In genomic region chr2:26970244-26970927, GRCh38 we compare ENCODE assay signal across 1 cellular context.
A peak's percentile ranks its signal among the peaks of the same experiment; 100 is the strongest.
TF ChIP-seq lines count a peak whose summit lies in the region.

Gene MAPRE3, plus strand, starts transcription at chr2:26970637. Its CDS starts 51,582 bp downstream, at chr2:27022219.

TF ChIP-seq in GM12878, 131 proteins besides CTCF, POLR2A, EP300 and RAD21 (continued from another document and continues in another):
- TF ChIP-seq, protein P1, sequence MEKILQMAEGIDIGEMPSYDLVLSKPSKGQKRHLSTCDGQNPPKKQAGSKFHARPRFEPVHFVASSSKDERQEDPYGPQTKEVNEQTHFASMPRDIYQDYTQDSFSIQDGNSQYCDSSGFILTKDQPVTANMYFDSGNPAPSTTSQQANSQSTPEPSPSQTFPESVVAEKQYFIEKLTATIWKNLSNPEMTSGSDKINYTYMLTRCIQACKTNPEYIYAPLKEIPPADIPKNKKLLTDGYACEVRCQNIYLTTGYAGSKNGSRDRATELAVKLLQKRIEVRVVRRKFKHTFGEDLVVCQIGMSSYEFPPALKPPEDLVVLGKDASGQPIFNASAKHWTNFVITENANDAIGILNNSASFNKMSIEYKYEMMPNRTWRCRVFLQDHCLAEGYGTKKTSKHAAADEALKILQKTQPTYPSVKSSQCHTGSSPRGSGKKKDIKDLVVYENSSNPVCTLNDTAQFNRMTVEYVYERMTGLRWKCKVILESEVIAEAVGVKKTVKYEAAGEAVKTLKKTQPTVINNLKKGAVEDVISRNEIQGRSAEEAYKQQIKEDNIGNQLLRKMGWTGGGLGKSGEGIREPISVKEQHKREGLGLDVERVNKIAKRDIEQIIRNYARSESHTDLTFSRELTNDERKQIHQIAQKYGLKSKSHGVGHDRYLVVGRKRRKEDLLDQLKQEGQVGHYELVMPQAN (conservative IDR thresholded peaks at IDR 0.05), result peak; percentile 66; the same call in 1 of the 2 replicates
- peak; percentile 47; the same call in 1 of the 2 replicates for TF ChIP-seq ZBTB40 (IDR thresholded peaks at IDR 0.05; ENCODE audit: borderline replicate concordance)
- TF ChIP-seq E4F1 (IDR thresholded peaks at IDR 0.05; ENCODE audit: borderline replicate concordance, partially characterized antibody), result no peak
- no peak for TF ChIP-seq MTA3 (IDR thresholded peaks at IDR 0.05; ENCODE audit: borderline replicate concordance, low read length)
- TF ChIP-seq USF1 (IDR thresholded peaks at IDR 0.05; ENCODE audit: borderline replicate concordance, extremely low read length, insufficient read depth, low read depth, low read length), result no peak
- TF ChIP-seq PAX8 (IDR thresholded peaks at IDR 0.05), result no peak
- TF ChIP-seq BHLHE40 (IDR thresholded peaks at IDR 0.05; ENCODE audit: borderline replicate concordance in 1 of 2, low read depth in 2 of 2, low read length in 1 of 2), result peak in 1 of 2 experiments; percentile 49; a peak in 2 of 4 replicates
- TF ChIP-seq, protein P2, sequence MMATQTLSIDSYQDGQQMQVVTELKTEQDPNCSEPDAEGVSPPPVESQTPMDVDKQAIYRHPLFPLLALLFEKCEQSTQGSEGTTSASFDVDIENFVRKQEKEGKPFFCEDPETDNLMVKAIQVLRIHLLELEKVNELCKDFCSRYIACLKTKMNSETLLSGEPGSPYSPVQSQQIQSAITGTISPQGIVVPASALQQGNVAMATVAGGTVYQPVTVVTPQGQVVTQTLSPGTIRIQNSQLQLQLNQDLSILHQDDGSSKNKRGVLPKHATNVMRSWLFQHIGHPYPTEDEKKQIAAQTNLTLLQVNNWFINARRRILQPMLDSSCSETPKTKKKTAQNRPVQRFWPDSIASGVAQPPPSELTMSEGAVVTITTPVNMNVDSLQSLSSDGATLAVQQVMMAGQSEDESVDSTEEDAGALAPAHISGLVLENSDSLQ (IDR thresholded peaks at IDR 0.05), result peak; percentile 87
- TF ChIP-seq NFIC (IDR thresholded peaks at IDR 0.05; ENCODE audit: low read depth, low read length), result no peak
- peak; percentile 84 for TF ChIP-seq LARP7 (IDR thresholded peaks at IDR 0.05)
- TF ChIP-seq RELA (IDR thresholded peaks at IDR 0.05; ENCODE audit: borderline replicate concordance, partially characterized antibody), result peak; percentile 41
- 0 out of 2 replicates have a peak, but pooled peaks have one; percentile 56 for TF ChIP-seq ZNF207 (IDR thresholded peaks at IDR 0.05; ENCODE audit: borderline replicate concordance)
- no peak for TF ChIP-seq TARDBP (IDR thresholded peaks at IDR 0.05; ENCODE audit: borderline replicate concordance)
- TF ChIP-seq, protein P3, sequence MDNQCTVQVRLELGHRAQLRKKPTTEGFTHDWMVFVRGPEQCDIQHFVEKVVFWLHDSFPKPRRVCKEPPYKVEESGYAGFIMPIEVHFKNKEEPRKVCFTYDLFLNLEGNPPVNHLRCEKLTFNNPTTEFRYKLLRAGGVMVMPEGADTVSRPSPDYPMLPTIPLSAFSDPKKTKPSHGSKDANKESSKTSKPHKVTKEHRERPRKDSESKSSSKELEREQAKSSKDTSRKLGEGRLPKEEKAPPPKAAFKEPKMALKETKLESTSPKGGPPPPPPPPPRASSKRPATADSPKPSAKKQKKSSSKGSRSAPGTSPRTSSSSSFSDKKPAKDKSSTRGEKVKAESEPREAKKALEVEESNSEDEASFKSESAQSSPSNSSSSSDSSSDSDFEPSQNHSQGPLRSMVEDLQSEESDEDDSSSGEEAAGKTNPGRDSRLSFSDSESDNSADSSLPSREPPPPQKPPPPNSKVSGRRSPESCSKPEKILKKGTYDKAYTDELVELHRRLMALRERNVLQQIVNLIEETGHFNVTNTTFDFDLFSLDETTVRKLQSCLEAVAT (IDR thresholded peaks at IDR 0.05), result no peak
- TF ChIP-seq IKZF1 (conservative IDR thresholded peaks at IDR 0.05), result peak; percentile 15; the same call in 1 of the 2 replicates
- TF ChIP-seq MXI1 (IDR thresholded peaks at IDR 0.05; ENCODE audit: low read depth, low read length), result peak; percentile 87
- TF ChIP-seq, protein P4, sequence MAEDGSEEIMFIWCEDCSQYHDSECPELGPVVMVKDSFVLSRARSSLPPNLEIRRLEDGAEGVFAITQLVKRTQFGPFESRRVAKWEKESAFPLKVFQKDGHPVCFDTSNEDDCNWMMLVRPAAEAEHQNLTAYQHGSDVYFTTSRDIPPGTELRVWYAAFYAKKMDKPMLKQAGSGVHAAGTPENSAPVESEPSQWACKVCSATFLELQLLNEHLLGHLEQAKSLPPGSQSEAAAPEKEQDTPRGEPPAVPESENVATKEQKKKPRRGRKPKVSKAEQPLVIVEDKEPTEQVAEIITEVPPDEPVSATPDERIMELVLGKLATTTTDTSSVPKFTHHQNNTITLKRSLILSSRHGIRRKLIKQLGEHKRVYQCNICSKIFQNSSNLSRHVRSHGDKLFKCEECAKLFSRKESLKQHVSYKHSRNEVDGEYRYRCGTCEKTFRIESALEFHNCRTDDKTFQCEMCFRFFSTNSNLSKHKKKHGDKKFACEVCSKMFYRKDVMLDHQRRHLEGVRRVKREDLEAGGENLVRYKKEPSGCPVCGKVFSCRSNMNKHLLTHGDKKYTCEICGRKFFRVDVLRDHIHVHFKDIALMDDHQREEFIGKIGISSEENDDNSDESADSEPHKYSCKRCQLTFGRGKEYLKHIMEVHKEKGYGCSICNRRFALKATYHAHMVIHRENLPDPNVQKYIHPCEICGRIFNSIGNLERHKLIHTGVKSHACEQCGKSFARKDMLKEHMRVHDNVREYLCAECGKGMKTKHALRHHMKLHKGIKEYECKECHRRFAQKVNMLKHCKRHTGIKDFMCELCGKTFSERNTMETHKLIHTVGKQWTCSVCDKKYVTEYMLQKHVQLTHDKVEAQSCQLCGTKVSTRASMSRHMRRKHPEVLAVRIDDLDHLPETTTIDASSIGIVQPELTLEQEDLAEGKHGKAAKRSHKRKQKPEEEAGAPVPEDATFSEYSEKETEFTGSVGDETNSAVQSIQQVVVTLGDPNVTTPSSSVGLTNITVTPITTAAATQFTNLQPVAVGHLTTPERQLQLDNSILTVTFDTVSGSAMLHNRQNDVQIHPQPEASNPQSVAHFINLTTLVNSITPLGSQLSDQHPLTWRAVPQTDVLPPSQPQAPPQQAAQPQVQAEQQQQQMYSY (CRISPR knock-in tag; IDR thresholded peaks at IDR 0.05), result no peak
- TF ChIP-seq WRNIP1 (IDR thresholded peaks at IDR 0.05; ENCODE audit: borderline replicate concordance, low read depth, low read length), result no peak
- TF ChIP-seq MYC (IDR thresholded peaks at IDR 0.05; ENCODE audit: insufficient read depth, insufficient read length, insufficient replicate concordance, low read length, severe bottlenecking), result no peak
- TF ChIP-seq IRF4 (IDR thresholded peaks at IDR 0.05; ENCODE audit: low read depth, low read length), result no peak
- no peak for TF ChIP-seq GATAD2B (conservative IDR thresholded peaks at IDR 0.05; ENCODE audit: low read depth)
- no peak for TF ChIP-seq BCL11A (IDR thresholded peaks at IDR 0.05; ENCODE audit: low read depth, low read length)
- no peak for TF ChIP-seq SKIL (IDR thresholded peaks at IDR 0.05; ENCODE audit: low read depth, poor library complexity, severe bottlenecking)
- TF ChIP-seq EED (IDR thresholded peaks at IDR 0.05; ENCODE audit: low read depth), result no peak
- TF ChIP-seq SMAD5 (IDR thresholded peaks at IDR 0.05; ENCODE audit: low read depth), result no peak
- peak; percentile 97 for TF ChIP-seq BMI1 (IDR thresholded peaks at IDR 0.05; ENCODE audit: borderline replicate concordance)
- TF ChIP-seq RFX5 (IDR thresholded peaks at IDR 0.05; ENCODE audit: low read depth, low read length), result peak; percentile 72
- TF ChIP-seq RCOR1 (conservative IDR thresholded peaks at IDR 0.05; ENCODE audit: low read depth, low read length), result no peak
- no peak for TF ChIP-seq PML (IDR thresholded peaks at IDR 0.05; ENCODE audit: low read length)
- no peak for TF ChIP-seq HCFC1 (IDR thresholded peaks at IDR 0.05; ENCODE audit: low read length)
- TF ChIP-seq HDAC6 (IDR thresholded peaks at IDR 0.05; ENCODE audit: unreplicated experiment), result no peak
- TF ChIP-seq ZNF24 (IDR thresholded peaks at IDR 0.05), result no peak
- no peak for TF ChIP-seq SREBF1 (IDR thresholded peaks at IDR 0.05; ENCODE audit: low read length)
- TF ChIP-seq SIN3A (IDR thresholded peaks at IDR 0.05; ENCODE audit: low read depth, low read length), result peak; percentile 46; the same call in 1 of the 2 replicates
- TF ChIP-seq MYB (IDR thresholded peaks at IDR 0.05; ENCODE audit: borderline replicate concordance, low read depth, low read length), result no peak
- peak; percentile 54 for TF ChIP-seq MEF2B (IDR thresholded peaks at IDR 0.05; ENCODE audit: partially characterized antibody, poor library complexity, severe bottlenecking)
- TF ChIP-seq DPF2 (IDR thresholded peaks at IDR 0.05), result peak; percentile 70
- no peak for TF ChIP-seq FOXM1 (IDR thresholded peaks at IDR 0.05; ENCODE audit: low read depth, low read length)
- TF ChIP-seq, protein P5, sequence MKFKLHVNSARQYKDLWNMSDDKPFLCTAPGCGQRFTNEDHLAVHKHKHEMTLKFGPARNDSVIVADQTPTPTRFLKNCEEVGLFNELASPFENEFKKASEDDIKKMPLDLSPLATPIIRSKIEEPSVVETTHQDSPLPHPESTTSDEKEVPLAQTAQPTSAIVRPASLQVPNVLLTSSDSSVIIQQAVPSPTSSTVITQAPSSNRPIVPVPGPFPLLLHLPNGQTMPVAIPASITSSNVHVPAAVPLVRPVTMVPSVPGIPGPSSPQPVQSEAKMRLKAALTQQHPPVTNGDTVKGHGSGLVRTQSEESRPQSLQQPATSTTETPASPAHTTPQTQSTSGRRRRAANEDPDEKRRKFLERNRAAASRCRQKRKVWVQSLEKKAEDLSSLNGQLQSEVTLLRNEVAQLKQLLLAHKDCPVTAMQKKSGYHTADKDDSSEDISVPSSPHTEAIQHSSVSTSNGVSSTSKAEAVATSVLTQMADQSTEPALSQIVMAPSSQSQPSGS (IDR thresholded peaks at IDR 0.05; ENCODE audit: low read length), result no peak
- TF ChIP-seq NRF1 (conservative IDR thresholded peaks at IDR 0.05; ENCODE audit: low read depth, low read length), result peak; percentile 58
- no peak for TF ChIP-seq USF2 (IDR thresholded peaks at IDR 0.05; ENCODE audit: borderline replicate concordance, low read depth, low read length)
